Comparison of ENCODE assay signal across 8 cellular contexts in genomic region chr17:81309140-81309858, GRCh38. TPM values are rescaled to one million over a fixed set of nuclear protein-coding genes. Genes with fewer than 3 reads are reported as not detected.
DNase-seq lines count a peak whose midpoint lies in the region; ATAC-seq, FAIRE-seq and TF ChIP-seq lines count a peak whose summit lies in the region.

No MANE protein-coding gene starts in this region.

- ATAC-seq in CD4-positive, alpha-beta T cell (ENCODE audit: poor library complexity) = peak; percentile 60
- ATAC-seq in memory B cell (ENCODE audit: low read depth) = peak; percentile 82
- no peak for ATAC-seq in GM19395 (IDR thresholded peaks at IDR 0.05; ENCODE audit: unreplicated experiment)

- H3K27ac ChIP-seq in CD4-positive, alpha-beta T cell (ENCODE audit: low read depth, low read length) = no peak overlapping the region
- H3K27ac ChIP-seq in endothelial cell of umbilical vein (ENCODE audit: insufficient read depth, low read depth, low read length) (no peak overlapping the region), testis (no peak overlapping the region)

- H3K79me2 ChIP-seq in endothelial cell of umbilical vein (ENCODE audit: control insufficient read depth, insufficient read depth, low read length) = no peaks in the 10 kb centered on the region

- peaks cover 3% of the 10 kb centered on the region for H3K27me3 ChIP-seq in CD4-positive, alpha-beta T cell (ENCODE audit: control insufficient read depth, insufficient read depth, low read length)
- H3K27me3 ChIP-seq in endothelial cell of umbilical vein (ENCODE audit: control insufficient read depth in 2 of 2, insufficient read depth in 2 of 2, low read length in 2 of 2) (no peaks in the 10 kb centered on the region), testis (no peaks in the 10 kb centered on the region)

- peaks cover 4% of the 10 kb centered on the region for H3K4me1 Mint-ChIP-seq in CD4-positive, alpha-beta T cell (ENCODE audit: low read depth)
- H3K4me1 Mint-ChIP-seq in T-helper 2 cell treated with Interferon-gamma antibody and Interleukin-4, amounts not matched to agents 5 μg/mL and 100 μg/mL, for 36 hours (ENCODE audit: low read depth) = peaks cover 3% of the 10 kb centered on the region
- peaks cover 4% of the 10 kb centered on the region for H3K4me1 Mint-ChIP-seq in memory B cell

- intact Hi-C loops in CD4-positive, alpha-beta T cell (cut with DNase I, micrococcal nuclease) = no loop called here
- intact Hi-C loops in endothelial cell of umbilical vein (cut with micrococcal nuclease) = no loop called here
- intact Hi-C loops in testis (cut with DNase I; ENCODE audit: low total_unique reads) = no loop called here

- CTCF ChIA-PET in CD4-positive, alpha-beta T cell (lab: Charles Lee) = interaction anchor here (0.5 kb wide), 1 partner anchor 13 kb away, joined by 3 read pairs; no protein-coding TSS in a partner anchor
- CTCF ChIA-PET in HEK293T (lab: Yijun Ruan, JAX) = interaction anchor here (0.7 to 1.1 kb wide), 3 partner anchors 14 to 131 kb away, joined by 3 to 5 read pairs (median 3); partner anchors contain the start of genes BAHCC1 and SLC38A10
- CTCF ChIA-PET in endothelial cell of umbilical vein (lab: Charles Lee) = interaction anchor here (0.6 to 2.1 kb wide), 16 partner anchors 10 to 175 kb away, joined by 3 to 29 read pairs (median 6); partner anchors contain the start of gene BAHCC1

- FAIRE-seq in endothelial cell of umbilical vein (lab: Jason Lieb, UNC) = peak; percentile 81

- POLR2A ChIA-PET in CD4-positive, alpha-beta T cell (lab: Charles Lee) = no interaction called here
- POLR2A ChIA-PET in HEK293T (lab: Yijun Ruan, JAX) = interaction anchor here (0.8 to 1.1 kb wide), 6 partner anchors 8 to 206 kb away, joined by 3 to 4 read pairs (median 3); partner anchors contain the start of gene BAHCC1
- POLR2A ChIA-PET in endothelial cell of umbilical vein (lab: Charles Lee) = interaction anchor here (0.5 to 0.7 kb wide), 3 partner anchors 56 to 189 kb away, joined by 4 to 8 read pairs (median 7); no protein-coding TSS in a partner anchor

- no peak overlapping the region for H3K27ac Mint-ChIP-seq in CD4-positive, alpha-beta T cell
- H3K27ac Mint-ChIP-seq in T-helper 2 cell treated with Interferon-gamma antibody and Interleukin-4, amounts not matched to agents 5 μg/mL and 100 μg/mL, for 36 hours = no peak overlapping the region
- H3K27ac Mint-ChIP-seq in memory B cell = no peak overlapping the region

- BruUV-seq in endothelial cell of umbilical vein (replicated peaks; lab: Mats Ljungman, UMichigan) = no TSS peak

- H3K4me1 ChIP-seq in endothelial cell of umbilical vein (ENCODE audit: control insufficient read depth, extremely low read depth, insufficient read depth, low read length) (peaks cover 2% of the 10 kb centered on the region), testis (peaks cover 13% of the 10 kb centered on the region)

- no peak overlapping the region for H3K9ac ChIP-seq in endothelial cell of umbilical vein (replicated peaks; ENCODE audit: extremely low read depth, insufficient read depth, low read length)

- dilution Hi-C loops in endothelial cell of umbilical vein (cut with MboI; ENCODE audit: extremely low pct_ligation_motif_present, low sequenced_read_pairs) = no loop called here

- no peak overlapping the region for H3K4me3 ChIP-seq in endothelial cell of umbilical vein (replicated peaks in 1 of 3; ENCODE audit: insufficient read depth in 1 of 3, low read depth in 1 of 3, low read length in 3 of 3)
- no peak overlapping the region for H3K4me3 ChIP-seq in testis

- WGBS in testis, 2 donors = 24 to 61% methylated on average over 9 to 21 of the region's 22 CpGs

- peaks cover 14% of the 10 kb centered on the region for H3K27me3 Mint-ChIP-seq in CD4-positive, alpha-beta T cell
- H3K27me3 Mint-ChIP-seq in T-helper 2 cell treated with Interferon-gamma antibody and Interleukin-4, amounts not matched to agents 5 μg/mL and 100 μg/mL, for 36 hours (ENCODE audit: low read depth) = peaks cover 6% of the 10 kb centered on the region
- H3K27me3 Mint-ChIP-seq in memory B cell = peaks cover 9% of the 10 kb centered on the region

- H3K36me3 Mint-ChIP-seq in CD4-positive, alpha-beta T cell (ENCODE audit: low read depth) = no peaks in the 10 kb centered on the region
- H3K36me3 Mint-ChIP-seq in T-helper 2 cell treated with Interferon-gamma antibody and Interleukin-4, amounts not matched to agents 5 μg/mL and 100 μg/mL, for 36 hours (ENCODE audit: low read depth) = no peaks in the 10 kb centered on the region
- no peaks in the 10 kb centered on the region for H3K36me3 Mint-ChIP-seq in memory B cell

- no peak for TF ChIP-seq POLR2A in endothelial cell of umbilical vein (IDR thresholded peaks at IDR 0.05; ENCODE audit: low read depth, low read length)
- TF ChIP-seq POLR2A in testis (IDR thresholded peaks at IDR 0.05) = no peak

- no peaks in the 10 kb centered on the region for H4K20me1 ChIP-seq in endothelial cell of umbilical vein (replicated peaks; ENCODE audit: control insufficient read depth, extremely low read depth, insufficient read depth, low read length)

- no peaks in the 10 kb centered on the region for H3K9me3 ChIP-seq in CD4-positive, alpha-beta T cell (ENCODE audit: control insufficient read depth, low read length)
- H3K9me3 ChIP-seq in endothelial cell of umbilical vein (replicated peaks; ENCODE audit: control insufficient read depth, insufficient read depth, low read length) = no peaks in the 10 kb centered on the region
- H3K9me3 ChIP-seq in testis = no peaks in the 10 kb centered on the region

- H3K4me3 Mint-ChIP-seq in CD4-positive, alpha-beta T cell = peak overlapping the region; percentile 4
- no peak overlapping the region for H3K4me3 Mint-ChIP-seq in T-helper 2 cell treated with Interferon-gamma antibody and Interleukin-4, amounts not matched to agents 5 μg/mL and 100 μg/mL, for 36 hours
- no peak overlapping the region for H3K4me3 Mint-ChIP-seq in memory B cell

- DNase-seq in CD4-positive, alpha-beta T cell = no peak
- DNase-seq in HEK293T (ENCODE audit: extremely low spot score) = peak; percentile 74
- peak; percentile 61 for DNase-seq in T-helper 2 cell treated with Interferon-gamma antibody and Interleukin-4, amounts not matched to agents 5 μg/mL and 100 μg/mL, for 36 hours (ENCODE audit: low spot score)
- DNase-seq in endothelial cell of umbilical vein (ENCODE audit: low read depth, low spot score) = peak; percentile 28
- no peak for DNase-seq in memory B cell (ENCODE audit: low spot score in 2 of 2)
- DNase-seq in testis = peak; percentile 60
- DNase-seq in effector CD8-positive, alpha-beta T cell (lab: John Stamatoyannopoulos, UW) = no peak

- TF ChIP-seq CTCF in CD4-positive, alpha-beta T cell (IDR thresholded peaks at IDR 0.05) = no peak
- TF ChIP-seq CTCF in endothelial cell of umbilical vein (IDR thresholded peaks at IDR 0.05; ENCODE audit: extremely low read depth in 1 of 2, insufficient read depth in 1 of 2, low read depth in 1 of 2, low read length in 2 of 2) = peak; percentile 34 to 37
- TF ChIP-seq CTCF in testis (IDR thresholded peaks at IDR 0.05) = peak; percentile 17 to 38 (median 26)

- H2AFZ ChIP-seq in endothelial cell of umbilical vein (ENCODE audit: low read depth, low read length) = peak overlapping the region; percentile 18

- no peaks in the 10 kb centered on the region for H3K36me3 ChIP-seq in endothelial cell of umbilical vein (ENCODE audit: control insufficient read depth in 2 of 2, extremely low read depth in 1 of 2, insufficient read depth in 2 of 2, low read length in 2 of 2)
- H3K36me3 ChIP-seq in testis (ENCODE audit: low read depth, missing control alignments) = no peaks in the 10 kb centered on the region

- H3K9me1 ChIP-seq in endothelial cell of umbilical vein (replicated peaks; ENCODE audit: control insufficient read depth, extremely low read depth, insufficient read depth, low read length) = no peaks in the 10 kb centered on the region

- no peak overlapping the region for H3K4me2 ChIP-seq in endothelial cell of umbilical vein (ENCODE audit: insufficient read depth, low read length)

- H3K9me3 Mint-ChIP-seq in CD4-positive, alpha-beta T cell = no peaks in the 10 kb centered on the region
- no peaks in the 10 kb centered on the region for H3K9me3 Mint-ChIP-seq in T-helper 2 cell treated with Interferon-gamma antibody and Interleukin-4, amounts not matched to agents 5 μg/mL and 100 μg/mL, for 36 hours
- no peaks in the 10 kb centered on the region for H3K9me3 Mint-ChIP-seq in memory B cell

TF ChIP-seq in HEK293T, 16 proteins besides CTCF, POLR2A, EP300 and RAD21:
- TF ChIP-seq FOXM1 (IDR thresholded peaks at IDR 0.05; ENCODE audit: borderline replicate concordance) (no peak), ARNT (IDR thresholded peaks at IDR 0.05) (no peak), TARDBP (IDR thresholded peaks at IDR 0.05) (no peak), LEF1 (IDR thresholded peaks at IDR 0.05; ENCODE audit: borderline replicate concordance) (no peak), NFRKB (IDR thresholded peaks at IDR 0.05) (no peak)

TF ChIP-seq in endothelial cell of umbilical vein, 7 proteins besides CTCF, POLR2A, EP300 and RAD21:
- TF ChIP-seq EZH2 (IDR thresholded peaks at IDR 0.05; ENCODE audit: borderline replicate concordance, low read depth, low read length, severe bottlenecking) = no peak
- TF ChIP-seq GATA2 (IDR thresholded peaks at IDR 0.05; ENCODE audit: insufficient read depth, insufficient read length, low read depth, low read length) = no peak
- no peak for TF ChIP-seq MAX (IDR thresholded peaks at IDR 0.05; ENCODE audit: insufficient read depth, insufficient read length)
- TF ChIP-seq JUN (IDR thresholded peaks at IDR 0.05; ENCODE audit: borderline replicate concordance, insufficient read depth, insufficient read length, low read depth) = no peak
- no peak for TF ChIP-seq POLR2AphosphoS5 (IDR thresholded peaks at IDR 0.05; ENCODE audit: insufficient read depth, low read depth, low read length)
- TF ChIP-seq MYC (IDR thresholded peaks at IDR 0.05; ENCODE audit: low read depth, low read length) = no peak
- TF ChIP-seq FOS (IDR thresholded peaks at IDR 0.05; ENCODE audit: borderline replicate concordance, insufficient read depth, low read length) = no peak

RNA-seq across cellular contexts. Expression of gene SLC38A10, which starts 14.2 kb away (rescaled TPM):
- 10 to 100 TPM; 22.8 to 26.4 TPM for total RNA-seq in CD4-positive, alpha-beta T cell
- 109 and 113 TPM in 2 replicates for total RNA-seq in endothelial cell of umbilical vein
- polyA plus RNA-seq in endothelial cell of umbilical vein = 72.7 and 100 TPM in 2 replicates
- polyA plus RNA-seq in endothelial cell of umbilical vein (2011; cell fraction: cytosol; rRNA removed) = 50.5 and 59.4 TPM in 2 replicates
- polyA plus RNA-seq in endothelial cell of umbilical vein (2011; cell fraction: nucleus; rRNA removed) = 74.5 and 86.9 TPM in 2 replicates
- 50.5 and 59.2 TPM in 2 replicates for polyA plus RNA-seq in endothelial cell of umbilical vein (2012)
- 78.2 and 115 TPM in 2 replicates for polyA minus RNA-seq in endothelial cell of umbilical vein
- polyA minus RNA-seq in endothelial cell of umbilical vein (2011; cell fraction: cytosol; rRNA and poly(A)+ RNA removed) = 58.9 TPM
- polyA minus RNA-seq in endothelial cell of umbilical vein (2011; cell fraction: nucleus; rRNA and poly(A)+ RNA removed) = 42.9 and 57.6 TPM in 2 replicates
- total RNA-seq in testis = 100 to 1,000 TPM; 131 to 150 TPM
- polyA plus RNA-seq in testis (ENCODE audit: insufficient read depth, low read depth, low replicate concordance) = 77.1 TPM

Comparison
In these comparisons a context has a peak if more than half of its experiments do, and no peak if none do; other contexts are left out.
1. DNase-seq: peak in HEK293T (single experiment), T-helper 2 cell treated with Interferon-gamma antibody and Interleukin-4, amounts not matched to agents 5 μg/mL and 100 μg/mL, for 36 hours (single experiment), endothelial cell of umbilical vein (single experiment) and testis (single experiment); none in CD4-positive, alpha-beta T cell (0 of 10), memory B cell (0 of 2) and effector CD8-positive, alpha-beta T cell (single experiment).